11 cellular contexts compared by ENCODE assay signal in genomic region chr5:144598451-144599068, GRCh38.
A peak's percentile ranks its signal among the peaks of the same experiment; 100 is the strongest.
DNase-seq lines count a peak whose midpoint lies in the region; ATAC-seq and TF ChIP-seq lines count a peak whose summit lies in the region.
"Had no signal": no experiment of that assay in that cellular context is flagged by ENCODE, and none has a peak within 500 bp of the region (broad histone marks: within the 10 kb centered on the region; RNA-seq: fewer than 3 reads in every experiment).

No MANE protein-coding gene starts in this region.

- no peak overlapping the region for H3K27ac ChIP-seq in heart right ventricle
- H3K27ac ChIP-seq: tibial nerve had no signal

- peaks cover 7% of the 10 kb centered on the region for H3K4me1 ChIP-seq in ES-I3 (ENCODE audit: insufficient read depth, low read length)
- H3K4me1 ChIP-seq in heart right ventricle, result peaks cover 0 to 10% (median 0%) of the 10 kb centered on the region in 9 donors

- H3K9ac ChIP-seq in ES-I3 (ENCODE audit: low read depth, low read length), result peak overlapping the region; percentile 58; the same call in 1 of the 2 replicates

- ATAC-seq in heart right ventricle (peak in 6 of 8 donors; percentile 42 to 94 (median 50)), HG02970 (IDR thresholded peaks at IDR 0.05; ENCODE audit: low FRiP score, unreplicated experiment) (no peak), GM18867 (IDR thresholded peaks at IDR 0.05; ENCODE audit: unreplicated experiment) (no peak)
- no peak for ATAC-seq in stimulated activated naive B cell treated with anti-CD40 and anti-IgM and Interleukin-4, amounts not matched to agents 10 μg/mL and 1 μg/mL and 100 μg/mL, for 72 hours (replicated peaks)

- no peaks in the 10 kb centered on the region for H3K4me1 Mint-ChIP-seq in stimulated activated naive B cell treated with anti-CD40 and anti-IgM and Interleukin-4, amounts not matched to agents 10 μg/mL and 1 μg/mL and 100 μg/mL, for 72 hours

- no peaks in the 10 kb centered on the region for H3K36me3 Mint-ChIP-seq in stimulated activated naive B cell treated with anti-CD40 and anti-IgM and Interleukin-4, amounts not matched to agents 10 μg/mL and 1 μg/mL and 100 μg/mL, for 72 hours

- intact Hi-C loops in heart right ventricle (cut with DNase I), result no loop called here

- H3K9me3 Mint-ChIP-seq in stimulated activated naive B cell treated with anti-CD40 and anti-IgM and Interleukin-4, amounts not matched to agents 10 μg/mL and 1 μg/mL and 100 μg/mL, for 72 hours, result peaks cover 0 to 5% of the 10 kb centered on the region in 2 donors

- H3K27me3 Mint-ChIP-seq in stimulated activated naive B cell treated with anti-CD40 and anti-IgM and Interleukin-4, amounts not matched to agents 10 μg/mL and 1 μg/mL and 100 μg/mL, for 72 hours, result peaks cover 15 to 28% of the 10 kb centered on the region in 2 donors

- TF ChIP-seq CTCF in heart right ventricle (IDR thresholded peaks at IDR 0.05), result no peak

- H3K36me3 ChIP-seq in ES-I3 (ENCODE audit: insufficient read depth, low read length), result no peaks in the 10 kb centered on the region
- H3K36me3 ChIP-seq in heart right ventricle, result no peaks in the 10 kb centered on the region
- H3K36me3 ChIP-seq: MG63, tibial nerve had no signal

- peak; percentile 59 to 75 for DNase-seq in NCI-H524 (lab: John Stamatoyannopoulos, UW)
- no peak for DNase-seq in heart right ventricle
- DNase-seq in skeletal muscle cell (ENCODE audit: low read depth), result no peak
- DNase-seq in stimulated activated naive B cell treated with anti-CD40 and anti-IgM and Interleukin-4, amounts not matched to agents 10 μg/mL and 1 μg/mL and 100 μg/mL, for 72 hours, result no peak
- no peak for DNase-seq in D341Med (ENCODE audit: low spot score)
- DNase-seq: effector CD4-positive, alpha-beta T cell; MG63 had no signal

- peak overlapping the region in 8 of 10 donors; percentile 5 to 42 (median 34) for H3K4me3 ChIP-seq in heart right ventricle
- peak overlapping the region; percentile 20 for H3K4me3 ChIP-seq in skeletal muscle cell (ENCODE audit: low read depth, low read length)
- H3K4me3 ChIP-seq: MG63 had no signal

- no peak overlapping the region for H3K27ac Mint-ChIP-seq in stimulated activated naive B cell treated with anti-CD40 and anti-IgM and Interleukin-4, amounts not matched to agents 10 μg/mL and 1 μg/mL and 100 μg/mL, for 72 hours

- WGBS in heart right ventricle, 2 donors, result 13 to 18% methylated on average over 30 of the region's 30 CpGs

- H3K4me3 Mint-ChIP-seq in stimulated activated naive B cell treated with anti-CD40 and anti-IgM and Interleukin-4, amounts not matched to agents 10 μg/mL and 1 μg/mL and 100 μg/mL, for 72 hours, result no peak overlapping the region

- H3K27me3 ChIP-seq in heart right ventricle, result peaks cover 0 to 32% (median 5%) of the 10 kb centered on the region in 7 donors

- H3K9me3 ChIP-seq in ES-I3 (ENCODE audit: control insufficient read depth, insufficient read depth, low read length) (no peaks in the 10 kb centered on the region), heart right ventricle (no peaks in the 10 kb centered on the region)
- H3K9me3 ChIP-seq: MG63 had no signal

Comparison
In these comparisons a context has a peak if more than half of its experiments do, and no peak if none do; other contexts are left out.
1. DNase-seq: peak in NCI-H524 (2 of 2); none in heart right ventricle (0 of 2), skeletal muscle cell (single experiment), stimulated activated naive B cell treated with anti-CD40 and anti-IgM and Interleukin-4, amounts not matched to agents 10 μg/mL and 1 μg/mL and 100 μg/mL, for 72 hours (single experiment) and D341Med (single experiment).
2. ATAC-seq: peak in heart right ventricle (6 of 8); none in HG02970 (single experiment), stimulated activated naive B cell treated with anti-CD40 and anti-IgM and Interleukin-4, amounts not matched to agents 10 μg/mL and 1 μg/mL and 100 μg/mL, for 72 hours (0 of 2) and GM18867 (single experiment).